Comparison of ENCODE assay signal across 19 cellular contexts in the genomic region with DNA sequence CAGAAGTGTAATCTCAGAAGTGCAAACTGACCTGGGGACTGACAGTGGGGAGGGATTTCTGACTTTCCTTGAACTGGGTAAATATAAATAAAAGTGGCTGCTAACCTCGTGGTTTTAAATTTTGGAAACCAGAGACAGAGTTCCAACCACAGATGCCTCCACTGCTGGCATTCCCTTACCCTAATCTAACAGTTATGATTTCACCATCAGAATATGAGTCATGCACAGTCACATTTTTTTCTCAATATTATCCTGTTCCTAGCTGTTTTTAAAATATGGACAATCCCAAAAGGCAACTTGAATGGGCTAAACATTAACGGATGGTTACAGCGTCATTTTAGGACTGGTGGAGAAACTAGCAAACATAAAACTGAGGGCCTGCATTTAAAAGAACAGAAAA.
DNase-seq lines count a peak whose midpoint lies in the region; ATAC-seq and TF ChIP-seq lines count a peak whose summit lies in the region.
"Had no signal": no experiment of that assay in that cellular context is flagged by ENCODE, and none has a peak within 500 bp of the region (broad histone marks: within the 10 kb centered on the region; RNA-seq: fewer than 3 reads in every experiment).

No MANE protein-coding gene starts in this region.

- CTCF ChIA-PET in PC-9 (lab: Charles Lee) = no interaction called here

- no peak for TF ChIP-seq CTCF in PC-9 (conservative IDR thresholded peaks at IDR 0.05)

- BruUV-seq in PC-9 (replicated peaks; lab: Mats Ljungman, UMichigan) = no TSS peak

- peaks cover 85% of the 10 kb centered on the region for H3K27me3 ChIP-seq in PC-9 (ENCODE audit: insufficient read depth, low read depth)
- H3K27me3 ChIP-seq: upper lobe of left lung had no signal

- H3K79me2 ChIP-seq in PC-9 (ENCODE audit: low read depth) = no peaks in the 10 kb centered on the region

- POLR2A ChIA-PET in PC-9 (lab: Charles Lee; ENCODE audit: unreplicated experiment) = no interaction called here

- intact Hi-C loops in PC-9 (cut with micrococcal nuclease; ENCODE audit: unreplicated experiment) = no loop called here

- H3K4me3 ChIP-seq in PC-9 = no peak overlapping the region
- H3K4me3 ChIP-seq: A549, upper lobe of left lung had no signal

- no peaks in the 10 kb centered on the region for H3F3A ChIP-seq in PC-9 (ENCODE audit: insufficient read depth, low read depth)

- H3K36me3 ChIP-seq in PC-9 (ENCODE audit: low read depth) = no peaks in the 10 kb centered on the region

- no peaks in the 10 kb centered on the region for H3K9me2 ChIP-seq in PC-9 (ENCODE audit: insufficient read depth)

- DNase-seq in AG08395 (ENCODE audit: low spot score) (peak; percentile 85), Kasumi-1 (lab: John Stamatoyannopoulos, UW) (peak; percentile 51 to 53), amniotic stem cell (lab: John Stamatoyannopoulos, UW) (peak; percentile 27), glomerular visceral epithelial cell (ENCODE audit: extremely low spot score) (peak; percentile 51), PC-9 (no peak), hippocampal formation (lab: John Stamatoyannopoulos, UW) (no peak), NCI-H2227 treated with DMSO at 0.1 percent for 48 hours (lab: John Stamatoyannopoulos, UW) (no peak)
- DNase-seq: activated T-cell treated with anti-CD3 and anti-CD28 coated beads, Interleukin-2, amount 50 U/mL, for 24 hours; CD4-positive, alpha-beta memory T cell; DMS79; left ventricle myocardium superior; NCI-H1417; NCI-H2171 treated with DMSO at 0.1 percent for 48 hours; stimulated activated CD4-positive, alpha-beta T cell treated with anti-CD3 and anti-CD28 coated beads, Interleukin-12 subunit alpha, Interleukin-12 subunit beta, amount 100 ng/mL, for 4 hours; stimulated activated naive CD8-positive, alpha-beta T cell treated with anti-CD3 and anti-CD28 coated beads, Interleukin-15, Interleukin-2, amounts not matched to agents 100 U/mL and 50 U/mL, for 24 hours; upper lobe of left lung had no signal

- no peaks in the 10 kb centered on the region for H4K20me1 ChIP-seq in PC-9 (ENCODE audit: insufficient read depth)

- no peaks in the 10 kb centered on the region for H3K4me1 ChIP-seq in PC-9 (replicated peaks; ENCODE audit: insufficient read depth)
- H3K4me1 ChIP-seq: A549 had no signal

- H3K4me2 ChIP-seq in PC-9 = no peak overlapping the region
- H3K4me2 ChIP-seq: A549 had no signal

- H2AFZ ChIP-seq in PC-9 = no peak overlapping the region

- ATAC-seq in HG02588 (IDR thresholded peaks at IDR 0.05; ENCODE audit: unreplicated experiment) = no peak
- ATAC-seq: A549; left ventricle myocardium superior; stimulated activated naive CD8-positive, alpha-beta T cell treated with anti-CD3 and anti-CD28 coated beads, Interleukin-15, Interleukin-2, amounts not matched to agents 100 U/mL and 50 U/mL, for 24 hours had no signal

- no peaks in the 10 kb centered on the region for H3K9me3 ChIP-seq in PC-9 (ENCODE audit: insufficient read depth, low read depth)
- H3K9me3 ChIP-seq: A549, upper lobe of left lung had no signal

- H3K27ac ChIP-seq in PC-9 = no peak overlapping the region
- H3K27ac ChIP-seq: A549, epithelial cell of prostate, upper lobe of left lung had no signal

Comparison
In these comparisons a context has a peak if more than half of its experiments do, and no peak if none do; other contexts are left out.
1. DNase-seq: peak in AG08395 (single experiment), Kasumi-1 (2 of 2), amniotic stem cell (single experiment) and glomerular visceral epithelial cell (single experiment); none in PC-9 (0 of 2), hippocampal formation (0 of 2) and NCI-H2227 treated with DMSO at 0.1 percent for 48 hours (single experiment).